8 cellular contexts compared by ENCODE assay signal in the genomic region with DNA sequence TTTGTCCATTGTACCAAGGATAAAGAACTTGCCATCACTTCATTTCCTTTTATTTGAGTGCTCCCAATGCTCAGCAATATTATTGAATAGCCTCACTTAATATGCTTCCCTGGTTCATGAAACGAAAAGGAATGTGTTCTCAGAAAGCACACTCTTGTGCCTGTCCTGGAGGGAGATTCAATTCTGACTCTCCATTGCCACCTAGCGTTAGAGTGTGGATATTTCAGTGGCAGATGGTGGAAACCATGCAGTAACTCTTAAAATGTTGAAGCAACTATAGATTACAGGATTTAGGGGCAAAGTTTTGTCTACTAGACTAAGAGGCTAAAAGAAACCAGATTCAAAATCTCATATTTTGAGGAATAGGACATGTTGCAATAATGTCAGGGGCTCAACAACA. TPM values are rescaled to one million over a fixed set of nuclear protein-coding genes. Genes with fewer than 3 reads are reported as not detected.
A peak's percentile ranks its signal among the peaks of the same experiment; 100 is the strongest.
DNase-seq lines count a peak whose midpoint lies in the region; ATAC-seq and TF ChIP-seq lines count a peak whose summit lies in the region.

No MANE protein-coding gene starts in this region.

- peak; percentile 54 for DNase-seq in A172 (ENCODE audit: low spot score)
- DNase-seq in EH (ENCODE audit: low read depth) = peak; percentile 58
- peak; percentile 74 for DNase-seq in HPDE6-E6E7 (ENCODE audit: extremely low spot score)
- DNase-seq in SK-MEL-5 (ENCODE audit: low read depth, low spot score) = peak; percentile 57
- peak; percentile 51 for DNase-seq in central memory CD4-positive, alpha-beta T cell
- no peak for DNase-seq in upper lobe of right lung

- in situ Hi-C loops in SK-MEL-5 (cut with HindIII; ENCODE audit: low pct_unique_long_range_greater_than_20kb, low sequenced_read_pairs) = no loop called here

- H3K4me3 ChIP-seq in liver (ENCODE audit: low read depth in 1 of 3, low read length in 3 of 3) (no peak overlapping the region), upper lobe of right lung (no peak overlapping the region)

- intact Hi-C loops in upper lobe of right lung (cut with DNase I) = no loop called here

- no peaks in the 10 kb centered on the region for H3K4me1 ChIP-seq in liver (ENCODE audit: control insufficient read depth in 4 of 4, insufficient read depth in 4 of 4, low read length in 3 of 4)
- peaks cover 22% of the 10 kb centered on the region for H3K4me1 ChIP-seq in upper lobe of right lung

- H3K9me3 ChIP-seq in liver (ENCODE audit: control insufficient read depth in 4 of 4, low read length in 3 of 4) = no peaks in the 10 kb centered on the region
- no peaks in the 10 kb centered on the region for H3K9me3 ChIP-seq in upper lobe of right lung

- H3K9ac ChIP-seq in liver (ENCODE audit: low read depth in 1 of 2, low read length in 2 of 2) = no peak overlapping the region

- WGBS in liver = 2% methylated on average over 2 of the region's 2 CpGs

- H3K27me3 ChIP-seq in liver (ENCODE audit: control insufficient read depth in 4 of 4, insufficient read depth in 4 of 4, low read length in 3 of 4) (no peaks in the 10 kb centered on the region), upper lobe of right lung (no peaks in the 10 kb centered on the region)

- H3K27ac ChIP-seq in liver (ENCODE audit: low read depth in 1 of 2, low read length in 2 of 2) (no peak overlapping the region), upper lobe of right lung (no peak overlapping the region)

- peak; percentile 74 to 89 for TF ChIP-seq RAD21 in liver (IDR thresholded peaks at IDR 0.05)

- H3K36me3 ChIP-seq in liver (ENCODE audit: control insufficient read depth in 4 of 4, insufficient read depth in 3 of 4, low read depth in 1 of 4, low read length in 3 of 4) (no peaks in the 10 kb centered on the region), upper lobe of right lung (peaks cover 5% of the 10 kb centered on the region)

- ATAC-seq in upper lobe of right lung = peak; percentile 83
- ATAC-seq in GM21360 (IDR thresholded peaks at IDR 0.05; ENCODE audit: unreplicated experiment) = no peak

- TF ChIP-seq CTCF in liver (IDR thresholded peaks at IDR 0.05; ENCODE audit: low read depth, low read length, missing input control) (peak; percentile 73), upper lobe of right lung (IDR thresholded peaks at IDR 0.05) (peak; percentile 68)

TF ChIP-seq in liver, 16 proteins besides CTCF, POLR2A, EP300 and RAD21:
- TF ChIP-seq HNF4G (IDR thresholded peaks at IDR 0.05) (no peak), REST (IDR thresholded peaks at IDR 0.05) (no peak)
- TF ChIP-seq, protein P1, sequence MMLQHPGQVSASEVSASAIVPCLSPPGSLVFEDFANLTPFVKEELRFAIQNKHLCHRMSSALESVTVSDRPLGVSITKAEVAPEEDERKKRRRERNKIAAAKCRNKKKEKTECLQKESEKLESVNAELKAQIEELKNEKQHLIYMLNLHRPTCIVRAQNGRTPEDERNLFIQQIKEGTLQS (IDR thresholded peaks at IDR 0.05) = no peak
- TF ChIP-seq, protein P2, sequence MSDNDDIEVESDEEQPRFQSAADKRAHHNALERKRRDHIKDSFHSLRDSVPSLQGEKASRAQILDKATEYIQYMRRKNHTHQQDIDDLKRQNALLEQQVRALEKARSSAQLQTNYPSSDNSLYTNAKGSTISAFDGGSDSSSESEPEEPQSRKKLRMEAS (IDR thresholded peaks at IDR 0.05) = no peak

RNA-seq across cellular contexts. Expression of gene GAB3, which starts 36.0 kb away (rescaled TPM):
- 0.83 and 0.93 TPM in 2 replicates for total RNA-seq in A172 (2014; rRNA removed; shearing (Covaris generic))
- 0.40 and 0.61 TPM in 2 replicates for total RNA-seq in SK-MEL-5 (2014; rRNA removed; shearing (Covaris generic))
- polyA plus RNA-seq in SK-MEL-5 (2015; cell fraction: cytosol; rRNA removed) = 0.09 and 0.10 TPM in 2 replicates
- polyA plus RNA-seq in SK-MEL-5 (2015; cell fraction: nucleus; rRNA removed) = 0.54 and 0.73 TPM in 2 replicates
- total RNA-seq in liver (10 to 100 TPM in 1 of 2 donors, 1 to 10 TPM in 1; 2.5 to 10.4 TPM), upper lobe of right lung (12.9 TPM)
- polyA plus RNA-seq in liver = under 1 TPM; 0.66 to 0.75 TPM

RNA-seq across cellular contexts. Expression of gene DKC1, which starts 47.7 kb away (rescaled TPM):
- 74.9 and 102 TPM in 2 replicates for total RNA-seq in A172 (2014; rRNA removed; shearing (Covaris generic))
- total RNA-seq in SK-MEL-5 (2014; rRNA removed; shearing (Covaris generic)) = 54.4 and 61.9 TPM in 2 replicates
- polyA plus RNA-seq in SK-MEL-5 (2015; cell fraction: cytosol; rRNA removed) = 76.5 and 78.4 TPM in 2 replicates
- polyA plus RNA-seq in SK-MEL-5 (2015; cell fraction: nucleus; rRNA removed) = 132 and 198 TPM in 2 replicates
- total RNA-seq in liver = 10 to 100 TPM; 18.7 to 21.9 TPM
- 10 to 100 TPM; 14.0 to 14.3 TPM for polyA plus RNA-seq in liver
- total RNA-seq in upper lobe of right lung = 28.7 TPM
